Comparison of ENCODE assay signal across 20 cellular contexts in the genomic region with DNA sequence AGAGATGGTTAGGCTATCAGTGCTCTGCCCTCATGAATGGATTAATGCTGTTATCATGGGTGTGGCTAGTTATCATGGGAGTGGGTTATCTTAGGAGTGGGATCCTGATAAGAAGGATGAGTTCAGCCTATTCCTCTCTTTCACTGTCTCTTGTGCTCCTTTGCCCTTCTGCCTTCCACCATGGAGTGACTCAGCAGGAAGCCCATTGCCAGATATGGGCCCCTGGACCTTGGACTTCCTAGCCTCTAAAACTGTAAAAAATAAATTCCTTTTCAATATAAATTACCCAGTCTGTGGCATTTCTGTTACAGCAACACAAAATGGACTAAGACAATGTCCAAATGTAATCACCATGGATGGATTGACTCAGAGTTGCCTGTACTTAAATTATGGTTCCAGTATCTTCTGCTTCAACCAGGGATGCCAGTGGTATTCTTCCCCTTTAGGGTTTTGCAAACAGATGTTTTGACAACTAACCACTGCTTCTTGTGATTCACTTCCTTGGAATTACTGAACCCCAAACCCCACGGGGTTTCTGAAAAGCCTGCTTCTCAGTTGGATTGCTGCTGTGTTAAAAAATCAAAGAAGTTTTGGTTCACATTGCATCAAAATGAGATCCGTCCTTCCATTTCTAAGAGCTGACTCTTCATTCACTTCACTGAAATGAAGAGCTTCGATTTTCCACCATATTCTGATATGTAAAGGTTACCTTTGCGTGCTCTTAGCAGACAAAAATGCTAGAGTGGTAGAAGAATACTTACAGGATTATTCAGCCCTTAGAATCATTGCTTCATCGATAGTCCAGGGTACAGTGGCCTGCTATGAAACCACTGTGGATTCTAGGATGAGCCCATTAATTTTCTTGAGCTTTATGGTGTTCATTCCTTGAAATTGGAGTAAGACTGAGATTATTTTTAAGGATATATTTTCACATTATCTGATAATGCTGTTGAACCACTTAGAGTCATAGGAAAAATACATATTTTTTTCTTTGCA.
A peak's percentile ranks its signal among the peaks of the same experiment; 100 is the strongest.
DNase-seq lines count a peak whose midpoint lies in the region; ATAC-seq and TF ChIP-seq lines count a peak whose summit lies in the region.
"Had no signal": no experiment of that assay in that cellular context is flagged by ENCODE, and none has a peak within 500 bp of the region (broad histone marks: within the 10 kb centered on the region; RNA-seq: fewer than 3 reads in every experiment).

No MANE protein-coding gene starts in this region.

- no peak for DNase-seq in AG04450 (ENCODE audit: low read depth, low spot score)
- peak; percentile 35 for DNase-seq in GOT3 (lab: John Stamatoyannopoulos, UW)
- peak; percentile 49 for DNase-seq in astrocyte of the cerebellum (ENCODE audit: low read depth)
- peak; percentile 12 for DNase-seq in iris pigment epithelial cell (ENCODE audit: low read depth)
- DNase-seq in chondrocyte (ENCODE audit: low spot score) = no peak
- no peak for DNase-seq in medulla oblongata (ENCODE audit: extremely low spot score)
- DNase-seq: activated CD4-positive, alpha-beta T cell treated with anti-CD3 and anti-CD28 coated beads, Interleukin-2, amount 10 ng/mL, durations not matched to agents 24 days and 14 days; activated T-cell treated with anti-CD3 and anti-CD28 coated beads, Interleukin-2, amount 50 U/mL, for 72 hours; Kasumi-1; NCI-H187 treated with DMSO at 0.1 percent for 48 hours; NCI-H774; Right ventricle myocardium superior; spleen; T-helper 2 cell had no signal

- no peaks in the 10 kb centered on the region for H3K27me3 ChIP-seq in AG04450 (ENCODE audit: control insufficient read depth, insufficient read depth, low read length)
- H3K27me3 ChIP-seq: esophagus muscularis mucosa, spleen had no signal

- H3K4me1 Mint-ChIP-seq in chondrocyte (ENCODE audit: low read depth) = peaks cover 8% of the 10 kb centered on the region
- H3K4me1 Mint-ChIP-seq: activated CD4-positive, alpha-beta T cell treated with anti-CD3 and anti-CD28 coated beads, Interleukin-2, amount 10 ng/mL, durations not matched to agents 24 days and 14 days; memory B cell had no signal

- H3K27ac ChIP-seq in AG04450 (ENCODE audit: low read depth, low read length) = peak overlapping the region; percentile 52
- H3K27ac ChIP-seq: C4-2B, esophagus muscularis mucosa, HL-60, spleen had no signal

- H3K27ac Mint-ChIP-seq in chondrocyte (ENCODE audit: unreplicated experiment) = no peak overlapping the region
- H3K27ac Mint-ChIP-seq: activated CD4-positive, alpha-beta T cell treated with anti-CD3 and anti-CD28 coated beads, Interleukin-2, amount 10 ng/mL, durations not matched to agents 24 days and 14 days; activated T-cell treated with anti-CD3 and anti-CD28 coated beads, Interleukin-2, amount 50 U/mL, for 72 hours; memory B cell had no signal

- ATAC-seq in HG03460 (IDR thresholded peaks at IDR 0.05; ENCODE audit: unreplicated experiment) = no peak
- ATAC-seq in activated CD4-positive, CD25-positive, alpha-beta regulatory T cell treated with anti-CD3 and anti-CD28 coated beads, Interleukin-2, amount 50 U/mL, for 24 hours = no peak
- ATAC-seq: activated T-cell treated with anti-CD3 and anti-CD28 coated beads, Interleukin-2, amount 50 U/mL, for 72 hours had no signal

- no peak overlapping the region for H3K4me3 Mint-ChIP-seq in chondrocyte (ENCODE audit: unreplicated experiment)
- H3K4me3 Mint-ChIP-seq: activated CD4-positive, alpha-beta T cell treated with anti-CD3 and anti-CD28 coated beads, Interleukin-2, amount 10 ng/mL, durations not matched to agents 24 days and 14 days; activated T-cell treated with anti-CD3 and anti-CD28 coated beads, Interleukin-2, amount 50 U/mL, for 72 hours; memory B cell had no signal

- H3K4me3 ChIP-seq in AG04450 (ENCODE audit: low read depth, low read length) = no peak overlapping the region
- no peak overlapping the region for H3K4me3 ChIP-seq in astrocyte of the cerebellum (ENCODE audit: low read depth, low read length)
- H3K4me3 ChIP-seq: esophagus muscularis mucosa, spleen had no signal

- no peaks in the 10 kb centered on the region for H3K9me3 ChIP-seq in AG04450 (ENCODE audit: control insufficient read depth, insufficient read depth, low read length)
- H3K9me3 ChIP-seq: esophagus muscularis mucosa, spleen had no signal

- POLR2A ChIA-PET in AG04450 (lab: Yijun Ruan, JAX) = no interaction called here

- in situ Hi-C loops in astrocyte of the cerebellum (cut with HindIII; ENCODE audit: low sequenced_read_pairs) = no loop called here

- no peaks in the 10 kb centered on the region for H3K36me3 Mint-ChIP-seq in chondrocyte (ENCODE audit: low read depth)
- H3K36me3 Mint-ChIP-seq: memory B cell had no signal

- TF ChIP-seq CTCF in AG04450 (IDR thresholded peaks at IDR 0.05; ENCODE audit: low read depth, low read length) (no peak), astrocyte of the cerebellum (IDR thresholded peaks at IDR 0.05; ENCODE audit: low read depth, low read length, missing control alignments) (no peak), chondrocyte (IDR thresholded peaks at IDR 0.05) (no peak)

- peaks cover 10% of the 10 kb centered on the region for H3K9me3 Mint-ChIP-seq in chondrocyte (ENCODE audit: low read depth)
- H3K9me3 Mint-ChIP-seq: activated CD4-positive, alpha-beta T cell treated with anti-CD3 and anti-CD28 coated beads, Interleukin-2, amount 10 ng/mL, durations not matched to agents 24 days and 14 days; activated T-cell treated with anti-CD3 and anti-CD28 coated beads, Interleukin-2, amount 50 U/mL, for 72 hours; memory B cell had no signal

- no peaks in the 10 kb centered on the region for H3K27me3 Mint-ChIP-seq in chondrocyte (ENCODE audit: low read depth)
- H3K27me3 Mint-ChIP-seq: activated CD4-positive, alpha-beta T cell treated with anti-CD3 and anti-CD28 coated beads, Interleukin-2, amount 10 ng/mL, durations not matched to agents 24 days and 14 days had no signal

- CTCF ChIA-PET in AG04450 (lab: Charles Lee) = no interaction called here

Comparison
In these comparisons a context has a peak if more than half of its experiments do, and no peak if none do; other contexts are left out.
1. DNase-seq: peak in GOT3 (single experiment), astrocyte of the cerebellum (single experiment) and iris pigment epithelial cell (single experiment); none in AG04450 (single experiment), chondrocyte (single experiment) and medulla oblongata (single experiment).